Comparison of ENCODE assay signal across 2 cellular contexts in the genomic region with DNA sequence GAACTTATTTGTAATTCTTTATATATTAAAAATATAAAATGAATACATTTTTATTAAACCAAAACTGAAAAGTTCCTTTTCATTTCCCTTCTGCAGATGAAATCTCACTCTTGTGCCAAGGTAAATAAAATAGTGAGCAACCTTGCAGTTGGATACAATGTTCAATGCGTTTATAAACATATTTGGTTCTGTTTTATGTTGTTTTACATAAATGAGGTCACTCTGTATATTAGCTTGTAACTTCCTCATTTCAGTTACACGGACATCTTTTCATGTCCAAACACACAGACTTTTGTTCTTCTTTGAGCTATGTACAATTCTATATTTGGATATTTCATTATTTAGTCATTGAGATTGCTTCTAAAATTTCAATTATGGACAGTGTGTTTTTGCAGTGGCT.
TF ChIP-seq lines count a peak whose summit lies in the region.

No MANE protein-coding gene starts in this region.

TF ChIP-seq in liver, 16 proteins besides CTCF, POLR2A, EP300 and RAD21 (continued from another document):
- TF ChIP-seq, protein P1, sequence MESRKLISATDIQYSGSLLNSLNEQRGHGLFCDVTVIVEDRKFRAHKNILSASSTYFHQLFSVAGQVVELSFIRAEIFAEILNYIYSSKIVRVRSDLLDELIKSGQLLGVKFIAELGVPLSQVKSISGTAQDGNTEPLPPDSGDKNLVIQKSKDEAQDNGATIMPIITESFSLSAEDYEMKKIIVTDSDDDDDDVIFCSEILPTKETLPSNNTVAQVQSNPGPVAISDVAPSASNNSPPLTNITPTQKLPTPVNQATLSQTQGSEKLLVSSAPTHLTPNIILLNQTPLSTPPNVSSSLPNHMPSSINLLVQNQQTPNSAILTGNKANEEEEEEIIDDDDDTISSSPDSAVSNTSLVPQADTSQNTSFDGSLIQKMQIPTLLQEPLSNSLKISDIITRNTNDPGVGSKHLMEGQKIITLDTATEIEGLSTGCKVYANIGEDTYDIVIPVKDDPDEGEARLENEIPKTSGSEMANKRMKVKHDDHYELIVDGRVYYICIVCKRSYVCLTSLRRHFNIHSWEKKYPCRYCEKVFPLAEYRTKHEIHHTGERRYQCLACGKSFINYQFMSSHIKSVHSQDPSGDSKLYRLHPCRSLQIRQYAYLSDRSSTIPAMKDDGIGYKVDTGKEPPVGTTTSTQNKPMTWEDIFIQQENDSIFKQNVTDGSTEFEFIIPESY (IDR thresholded peaks at IDR 0.05): no peak

TF ChIP-seq in HepG2, 621 proteins besides CTCF, POLR2A, EP300 and RAD21 (continued from another document):
- TF ChIP-seq, protein P2, sequence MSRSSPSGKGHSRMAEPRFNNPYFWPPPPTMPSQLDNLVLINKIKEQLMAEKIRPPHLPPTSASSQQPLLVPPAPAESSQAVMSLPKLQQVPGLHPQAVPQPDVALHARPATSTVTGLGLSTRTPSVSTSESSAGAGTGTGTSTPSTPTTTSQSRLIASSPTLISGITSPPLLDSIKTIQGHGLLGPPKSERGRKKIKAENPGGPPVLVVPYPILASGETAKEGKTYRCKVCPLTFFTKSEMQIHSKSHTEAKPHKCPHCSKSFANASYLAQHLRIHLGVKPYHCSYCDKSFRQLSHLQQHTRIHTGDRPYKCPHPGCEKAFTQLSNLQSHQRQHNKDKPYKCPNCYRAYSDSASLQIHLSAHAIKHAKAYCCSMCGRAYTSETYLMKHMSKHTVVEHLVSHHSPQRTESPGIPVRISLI (CRISPR knock-in tag; IDR thresholded peaks at IDR 0.05; ENCODE audit: borderline replicate concordance): no peak
- TF ChIP-seq SUZ12 (IDR thresholded peaks at IDR 0.05; ENCODE audit: low read depth, low read length) (no peak), ZBTB21 (CRISPR knock-in tag; IDR thresholded peaks at IDR 0.05) (no peak), ZSCAN30 (CRISPR knock-in tag; IDR thresholded peaks at IDR 0.05) (no peak), ZNF136 (CRISPR knock-in tag; IDR thresholded peaks at IDR 0.05; ENCODE audit: low read depth) (no peak), KLF15 (CRISPR knock-in tag; IDR thresholded peaks at IDR 0.05; ENCODE audit: borderline replicate concordance) (no peak), ZNF17 (CRISPR knock-in tag; IDR thresholded peaks at IDR 0.05) (no peak)
- TF ChIP-seq, protein P1 (CRISPR knock-in tag; IDR thresholded peaks at IDR 0.05): no peak
- TF ChIP-seq, protein P3, sequence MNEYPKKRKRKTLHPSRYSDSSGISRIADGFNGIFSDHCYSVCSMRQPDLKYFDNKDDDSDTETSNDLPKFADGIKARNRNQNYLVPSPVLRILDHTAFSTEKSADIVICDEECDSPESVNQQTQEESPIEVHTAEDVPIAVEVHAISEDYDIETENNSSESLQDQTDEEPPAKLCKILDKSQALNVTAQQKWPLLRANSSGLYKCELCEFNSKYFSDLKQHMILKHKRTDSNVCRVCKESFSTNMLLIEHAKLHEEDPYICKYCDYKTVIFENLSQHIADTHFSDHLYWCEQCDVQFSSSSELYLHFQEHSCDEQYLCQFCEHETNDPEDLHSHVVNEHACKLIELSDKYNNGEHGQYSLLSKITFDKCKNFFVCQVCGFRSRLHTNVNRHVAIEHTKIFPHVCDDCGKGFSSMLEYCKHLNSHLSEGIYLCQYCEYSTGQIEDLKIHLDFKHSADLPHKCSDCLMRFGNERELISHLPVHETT (CRISPR knock-in tag; conservative IDR thresholded peaks at IDR 0.05): no peak
- TF ChIP-seq, protein P4, sequence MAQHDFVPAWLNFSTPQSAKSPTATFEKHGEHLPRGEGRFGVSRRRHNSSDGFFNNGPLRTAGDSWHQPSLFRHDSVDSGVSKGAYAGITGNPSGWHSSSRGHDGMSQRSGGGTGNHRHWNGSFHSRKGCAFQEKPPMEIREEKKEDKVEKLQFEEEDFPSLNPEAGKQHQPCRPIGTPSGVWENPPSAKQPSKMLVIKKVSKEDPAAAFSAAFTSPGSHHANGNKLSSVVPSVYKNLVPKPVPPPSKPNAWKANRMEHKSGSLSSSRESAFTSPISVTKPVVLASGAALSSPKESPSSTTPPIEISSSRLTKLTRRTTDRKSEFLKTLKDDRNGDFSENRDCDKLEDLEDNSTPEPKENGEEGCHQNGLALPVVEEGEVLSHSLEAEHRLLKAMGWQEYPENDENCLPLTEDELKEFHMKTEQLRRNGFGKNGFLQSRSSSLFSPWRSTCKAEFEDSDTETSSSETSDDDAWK (CRISPR knock-in tag; IDR thresholded peaks at IDR 0.05): no peak
- TF ChIP-seq, protein P5, sequence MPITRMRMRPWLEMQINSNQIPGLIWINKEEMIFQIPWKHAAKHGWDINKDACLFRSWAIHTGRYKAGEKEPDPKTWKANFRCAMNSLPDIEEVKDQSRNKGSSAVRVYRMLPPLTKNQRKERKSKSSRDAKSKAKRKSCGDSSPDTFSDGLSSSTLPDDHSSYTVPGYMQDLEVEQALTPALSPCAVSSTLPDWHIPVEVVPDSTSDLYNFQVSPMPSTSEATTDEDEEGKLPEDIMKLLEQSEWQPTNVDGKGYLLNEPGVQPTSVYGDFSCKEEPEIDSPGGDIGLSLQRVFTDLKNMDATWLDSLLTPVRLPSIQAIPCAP (CRISPR knock-in tag; IDR thresholded peaks at IDR 0.05; ENCODE audit: low read depth): no peak
- TF ChIP-seq, protein P6, sequence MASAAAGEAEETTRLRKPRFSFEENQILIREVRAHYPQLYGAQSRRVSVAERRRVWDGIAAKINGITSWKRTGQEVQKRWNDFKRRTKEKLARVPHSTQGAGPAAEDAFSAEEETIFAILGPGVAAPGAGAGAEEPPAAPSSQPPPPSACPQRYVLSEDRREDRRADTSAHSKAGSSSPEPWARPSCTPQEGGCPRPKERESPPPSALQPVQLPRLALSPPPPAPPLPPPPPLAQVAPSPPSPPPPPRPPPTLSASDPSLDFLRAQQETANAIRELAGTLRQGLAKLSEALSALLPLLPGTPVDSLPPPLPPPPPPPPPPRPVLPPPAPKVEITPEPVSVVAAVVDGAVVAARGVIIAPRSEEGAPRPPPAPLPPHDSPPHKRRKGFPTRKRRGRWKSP (CRISPR knock-in tag; IDR thresholded peaks at IDR 0.05): no peak
- TF ChIP-seq, protein P7, sequence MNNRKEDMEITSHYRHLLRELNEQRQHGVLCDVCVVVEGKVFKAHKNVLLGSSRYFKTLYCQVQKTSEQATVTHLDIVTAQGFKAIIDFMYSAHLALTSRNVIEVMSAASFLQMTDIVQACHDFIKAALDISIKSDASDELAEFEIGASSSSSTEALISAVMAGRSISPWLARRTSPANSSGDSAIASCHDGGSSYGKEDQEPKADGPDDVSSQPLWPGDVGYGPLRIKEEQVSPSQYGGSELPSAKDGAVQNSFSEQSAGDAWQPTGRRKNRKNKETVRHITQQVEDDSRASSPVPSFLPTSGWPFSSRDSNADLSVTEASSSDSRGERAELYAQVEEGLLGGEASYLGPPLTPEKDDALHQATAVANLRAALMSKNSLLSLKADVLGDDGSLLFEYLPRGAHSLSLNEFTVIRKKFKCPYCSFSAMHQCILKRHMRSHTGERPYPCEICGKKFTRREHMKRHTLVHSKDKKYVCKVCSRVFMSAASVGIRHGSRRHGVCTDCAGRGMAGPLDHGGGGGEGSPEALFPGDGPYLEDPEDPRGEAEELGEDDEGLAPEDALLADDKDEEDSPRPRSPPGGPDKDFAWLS (CRISPR knock-in tag; IDR thresholded peaks at IDR 0.05; ENCODE audit: borderline replicate concordance): no peak
- TF ChIP-seq, protein P8, sequence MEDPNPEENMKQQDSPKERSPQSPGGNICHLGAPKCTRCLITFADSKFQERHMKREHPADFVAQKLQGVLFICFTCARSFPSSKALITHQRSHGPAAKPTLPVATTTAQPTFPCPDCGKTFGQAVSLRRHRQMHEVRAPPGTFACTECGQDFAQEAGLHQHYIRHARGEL (CRISPR knock-in tag; IDR thresholded peaks at IDR 0.05): no peak
- TF ChIP-seq, protein P9, sequence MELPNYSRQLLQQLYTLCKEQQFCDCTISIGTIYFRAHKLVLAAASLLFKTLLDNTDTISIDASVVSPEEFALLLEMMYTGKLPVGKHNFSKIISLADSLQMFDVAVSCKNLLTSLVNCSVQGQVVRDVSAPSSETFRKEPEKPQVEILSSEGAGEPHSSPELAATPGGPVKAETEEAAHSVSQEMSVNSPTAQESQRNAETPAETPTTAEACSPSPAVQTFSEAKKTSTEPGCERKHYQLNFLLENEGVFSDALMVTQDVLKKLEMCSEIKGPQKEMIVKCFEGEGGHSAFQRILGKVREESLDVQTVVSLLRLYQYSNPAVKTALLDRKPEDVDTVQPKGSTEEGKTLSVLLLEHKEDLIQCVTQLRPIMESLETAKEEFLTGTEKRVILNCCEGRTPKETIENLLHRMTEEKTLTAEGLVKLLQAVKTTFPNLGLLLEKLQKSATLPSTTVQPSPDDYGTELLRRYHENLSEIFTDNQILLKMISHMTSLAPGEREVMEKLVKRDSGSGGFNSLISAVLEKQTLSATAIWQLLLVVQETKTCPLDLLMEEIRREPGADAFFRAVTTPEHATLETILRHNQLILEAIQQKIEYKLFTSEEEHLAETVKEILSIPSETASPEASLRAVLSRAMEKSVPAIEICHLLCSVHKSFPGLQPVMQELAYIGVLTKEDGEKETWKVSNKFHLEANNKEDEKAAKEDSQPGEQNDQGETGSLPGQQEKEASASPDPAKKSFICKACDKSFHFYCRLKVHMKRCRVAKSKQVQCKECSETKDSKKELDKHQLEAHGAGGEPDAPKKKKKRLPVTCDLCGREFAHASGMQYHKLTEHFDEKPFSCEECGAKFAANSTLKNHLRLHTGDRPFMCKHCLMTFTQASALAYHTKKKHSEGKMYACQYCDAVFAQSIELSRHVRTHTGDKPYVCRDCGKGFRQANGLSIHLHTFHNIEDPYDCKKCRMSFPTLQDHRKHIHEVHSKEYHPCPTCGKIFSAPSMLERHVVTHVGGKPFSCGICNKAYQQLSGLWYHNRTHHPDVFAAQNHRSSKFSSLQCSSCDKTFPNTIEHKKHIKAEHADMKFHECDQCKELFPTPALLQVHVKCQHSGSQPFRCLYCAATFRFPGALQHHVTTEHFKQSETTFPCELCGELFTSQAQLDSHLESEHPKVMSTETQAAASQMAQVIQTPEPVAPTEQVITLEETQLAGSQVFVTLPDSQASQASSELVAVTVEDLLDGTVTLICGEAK (IDR thresholded peaks at IDR 0.05): no peak
- TF ChIP-seq, protein P9 (CRISPR knock-in tag; IDR thresholded peaks at IDR 0.05): no peak
